Comparison of ENCODE assay signal across 8 cellular contexts in the genomic region with DNA sequence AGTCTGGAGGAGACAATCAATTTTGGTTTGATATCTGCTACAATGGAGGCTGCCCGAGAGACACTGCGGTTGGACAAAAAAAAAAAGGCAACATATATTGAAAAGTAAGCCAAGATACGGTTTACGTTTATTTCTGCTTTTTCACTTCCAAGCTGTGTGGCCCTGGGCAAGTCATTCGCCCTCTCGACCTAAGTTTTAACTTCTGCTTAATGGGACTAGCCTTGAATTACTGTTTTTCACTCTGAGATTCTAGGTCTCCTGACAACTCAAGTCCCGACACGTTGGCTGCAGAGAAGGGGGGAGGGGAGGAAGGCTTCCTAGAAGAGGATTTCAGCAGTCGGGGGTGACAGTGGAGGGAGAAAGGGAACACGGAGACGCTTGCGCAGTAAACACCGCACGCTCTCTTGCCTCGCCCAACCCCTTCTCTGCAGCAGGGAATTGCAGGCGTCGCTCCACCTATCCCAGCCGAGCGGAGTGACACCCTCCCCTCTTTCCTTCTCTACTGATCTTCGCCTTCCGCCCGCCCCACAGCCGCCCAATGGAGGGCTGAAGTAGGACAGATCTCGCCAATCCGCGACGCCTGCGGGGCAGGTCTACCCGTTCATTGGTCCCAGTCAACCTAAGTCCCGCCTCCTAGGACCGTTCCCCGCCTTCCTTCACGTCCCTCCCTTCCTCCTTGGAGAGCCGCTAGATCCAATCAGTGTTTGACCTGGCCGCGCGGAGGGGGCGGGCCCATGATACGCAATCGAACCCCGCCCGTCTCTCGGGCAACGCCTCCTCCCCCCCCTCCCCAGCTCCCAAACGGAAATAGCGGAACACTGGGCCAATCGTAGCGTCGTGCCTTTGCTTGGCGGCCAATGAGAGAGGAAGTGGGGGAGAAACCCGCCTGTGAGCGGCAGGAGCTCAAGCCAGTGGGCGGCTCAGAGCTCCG. TPM values are rescaled to one million over a fixed set of nuclear protein-coding genes. Genes with fewer than 3 reads are reported as not detected.
DNase-seq lines count a peak whose midpoint lies in the region; ATAC-seq and TF ChIP-seq lines count a peak whose summit lies in the region.

No MANE protein-coding gene starts in this region.

- ATAC-seq in HG02884 (IDR thresholded peaks at IDR 0.05; ENCODE audit: unreplicated experiment): peak; percentile 88
- ATAC-seq in left cardiac atrium: peak; percentile 91 to 95
- peak; percentile 95 to 99 for ATAC-seq in upper lobe of left lung (ENCODE audit: low FRiP score in 2 of 2)

- no peaks in the 10 kb centered on the region for H3K27me3 ChIP-seq in upper lobe of left lung

- peak overlapping the region; percentile 87 to 94 (median 92) for H3K27ac ChIP-seq in upper lobe of left lung

- peak; percentile 100 for DNase-seq in NCI-H146 treated with DMSO at 0.1 percent for 48 hours (lab: John Stamatoyannopoulos, UW; ENCODE audit: unreplicated experiment)
- peak; percentile 98 to 100 (median 99) for DNase-seq in T-helper 1 cell
- DNase-seq in amniotic stem cell (lab: John Stamatoyannopoulos, UW): peak; percentile 99
- peak; percentile 99 for DNase-seq in left cardiac atrium
- DNase-seq in posterior cingulate gyrus: peak; percentile 98 to 100 (median 100)
- DNase-seq in upper lobe of left lung: peak; percentile 99

- TF ChIP-seq EP300 in upper lobe of left lung (IDR thresholded peaks at IDR 0.05): peak in 1 of 4 donors; percentile 15

- H3K36me3 ChIP-seq in upper lobe of left lung: no peaks in the 10 kb centered on the region

- no peaks in the 10 kb centered on the region for H3K9me3 ChIP-seq in upper lobe of left lung

- intact Hi-C loops in left cardiac atrium (cut with DNase I): loop anchor here in 1 of 2 donors (5.0 kb wide), 2 partner anchors 41 to 101 kb away; partner anchors contain the start of gene PNKP
- intact Hi-C loops in posterior cingulate gyrus (cut with DNase I): loop anchor here (5.0 kb wide), 1 partner anchor 36 kb away; no protein-coding TSS in a partner anchor

- peak; percentile 81 for TF ChIP-seq POLR2A in GM15510 (IDR thresholded peaks at IDR 0.05; ENCODE audit: borderline replicate concordance, extremely low read depth, insufficient read length)
- TF ChIP-seq POLR2A in upper lobe of left lung (IDR thresholded peaks at IDR 0.05): peak in 3 of 4 donors; percentile 34 to 82 (median 56)

- H3K4me3 ChIP-seq in upper lobe of left lung: peak overlapping the region in 3 of 4 donors; percentile 79 to 95 (median 83)

- WGBS in upper lobe of left lung, 2 donors: 2 to 4% methylated on average over 35 to 45 of the region's 54 CpGs

- peaks cover 17 to 30% (median 24%) of the 10 kb centered on the region in 4 donors for H3K4me1 ChIP-seq in upper lobe of left lung

- peak in 4 of 6 experiments; percentile 20 to 38 (median 34) for TF ChIP-seq CTCF in upper lobe of left lung (IDR thresholded peaks at IDR 0.05)

RNA-seq across cellular contexts. Expression of gene AP2A1, which starts 0.5 kb away (rescaled TPM):
- total RNA-seq in left cardiac atrium (10 to 100 TPM; 68.0 to 77.8 TPM), upper lobe of left lung (100 to 1,000 TPM in 1 of 6 donors, 10 to 100 TPM in 5; 46.0 to 113 (median 77.6) TPM)

RNA-seq across cellular contexts. Expression of gene TSKS, which starts 3.2 kb away (rescaled TPM):
- total RNA-seq in left cardiac atrium (1 to 10 TPM in 1 of 2 donors, under 1 TPM in 1; 0.76 to 1.1 TPM), upper lobe of left lung (under 1 TPM in 3 of 6 donors, not detected in 3; 0.15 to 0.91 (median 0.37) TPM)

RNA-seq across cellular contexts. Expression of gene FUZ, which starts 46.8 kb away (rescaled TPM):
- total RNA-seq in left cardiac atrium (10 to 100 TPM; 11.0 to 16.2 TPM), upper lobe of left lung (10 to 100 TPM; 17.3 to 43.0 (median 22.3) TPM)

RNA-seq across cellular contexts. Expression of gene MED25, which starts 51.8 kb away (rescaled TPM):
- total RNA-seq in left cardiac atrium (10 to 100 TPM; 48.7 to 55.6 TPM), upper lobe of left lung (100 to 1,000 TPM in 1 of 6 donors, 10 to 100 TPM in 5; 41.7 to 110 (median 61.2) TPM)

Comparison
In these comparisons a context has a peak if more than half of its experiments do, and no peak if none do; other contexts are left out.
1. Peak in every context shown above with its lines: DNase-seq, ATAC-seq, H3K4me3 ChIP-seq and H3K27ac ChIP-seq.